Comparison of ENCODE assay signal across 8 cellular contexts in the genomic region with DNA sequence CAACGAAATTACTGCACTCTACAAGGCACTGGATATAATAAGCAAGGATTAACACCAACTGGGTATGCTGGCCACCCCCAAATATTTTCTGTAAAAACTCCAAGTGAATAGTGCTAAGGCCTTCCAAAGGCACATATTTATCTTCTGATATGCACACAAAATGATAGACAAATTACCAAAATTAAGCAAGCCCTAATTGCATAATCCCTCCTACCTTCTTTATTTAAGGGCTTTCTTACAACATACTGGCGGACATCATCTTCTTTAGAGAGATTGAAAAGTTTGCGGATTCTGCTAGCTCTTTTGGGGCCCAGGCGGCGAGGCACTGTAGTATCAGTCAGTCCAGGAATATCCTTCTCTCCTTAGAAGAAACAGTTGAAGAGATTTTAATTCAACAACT. TPM values are rescaled to one million over a fixed set of nuclear protein-coding genes. Genes with fewer than 3 reads are reported as not detected.
DNase-seq lines count a peak whose midpoint lies in the region; ATAC-seq and TF ChIP-seq lines count a peak whose summit lies in the region.

No MANE protein-coding gene starts in this region.

- TF ChIP-seq CTCF in NB4 (IDR thresholded peaks at IDR 0.05; ENCODE audit: low read depth, low read length): no peak
- TF ChIP-seq CTCF in osteoblast (IDR thresholded peaks at IDR 0.05; ENCODE audit: extremely low read depth, low read depth, low read length): no peak

- H3K9ac ChIP-seq in duodenal mucosa (ENCODE audit: low read depth in 1 of 2, low read length in 2 of 2): peak overlapping the region; percentile 82 to 87

- peaks cover 28% of the 10 kb centered on the region for H3K79me2 ChIP-seq in osteoblast (ENCODE audit: insufficient read depth, low read length)

- no peak overlapping the region for H3K27ac ChIP-seq in duodenal mucosa (ENCODE audit: low read depth, low read length)
- peak overlapping the region; percentile 90 for H3K27ac ChIP-seq in osteoblast (ENCODE audit: low read depth, low read length)

- peaks cover 44 to 54% of the 10 kb centered on the region in 2 donors for H3K36me3 ChIP-seq in duodenal mucosa (ENCODE audit: control insufficient read depth in 1 of 2, insufficient read depth in 2 of 2, low read length in 2 of 2)
- H3K36me3 ChIP-seq in osteoblast (ENCODE audit: insufficient read depth, low read length): peaks cover 53% of the 10 kb centered on the region

- H4K20me1 ChIP-seq in osteoblast (ENCODE audit: insufficient read depth, low read length): peaks cover 44% of the 10 kb centered on the region

- ATAC-seq in GM18498 (IDR thresholded peaks at IDR 0.05; ENCODE audit: unreplicated experiment): no peak

- DNase-seq in ELR (ENCODE audit: low read depth): peak; percentile 11
- DNase-seq in NB4 (ENCODE audit: low read depth): peak; percentile 56
- DNase-seq in osteoblast (ENCODE audit: insufficient read length, low spot score, missing footprints): no peak
- DNase-seq in activated gamma-delta T cell treated with Interleukin-2 at 50 U/mL for 16 hours: no peak
- DNase-seq in GM19238 (ENCODE audit: insufficient read length, low spot score): no peak
- no peak for DNase-seq in activated CD8-positive, alpha-beta memory T cell treated with anti-CD3 and anti-CD28 coated beads, Interleukin-2, amount 50 U/mL, for 48 hours

- peak overlapping the region; percentile 80 for H3K4me2 ChIP-seq in osteoblast (ENCODE audit: insufficient read depth, low read length)

- H3K4me3 ChIP-seq in NB4 (ENCODE audit: low read depth, low read length) (peak overlapping the region; percentile 87), duodenal mucosa (ENCODE audit: low read depth in 1 of 2, low read length in 2 of 2) (peak overlapping the region; percentile 87 to 93), osteoblast (ENCODE audit: insufficient read depth, low read length) (peak overlapping the region; percentile 93)

- H3K27me3 ChIP-seq in duodenal mucosa (ENCODE audit: control insufficient read depth in 1 of 2, insufficient read depth in 2 of 2, low read length in 2 of 2) (no peaks in the 10 kb centered on the region), osteoblast (ENCODE audit: insufficient read depth, low read length) (no peaks in the 10 kb centered on the region)

- H3K4me1 ChIP-seq in duodenal mucosa (ENCODE audit: control insufficient read depth in 1 of 2, insufficient read depth in 2 of 2, low read length in 2 of 2) (peaks cover 23 to 29% of the 10 kb centered on the region in 2 donors), osteoblast (ENCODE audit: insufficient read depth, low read length) (peaks cover 34% of the 10 kb centered on the region)

- no peak for TF ChIP-seq POLR2A in NB4 (IDR thresholded peaks at IDR 0.05; ENCODE audit: extremely low read depth, insufficient read length)

- H3K9me3 ChIP-seq in duodenal mucosa (ENCODE audit: control insufficient read depth in 1 of 2, low read length in 2 of 2) (no peaks in the 10 kb centered on the region), osteoblast (ENCODE audit: low read depth, low read length) (no peaks in the 10 kb centered on the region)

- no peak overlapping the region for H2AFZ ChIP-seq in osteoblast (ENCODE audit: low read length)

RNA-seq across cellular contexts. Expression of a gene that starts 1.9 kb away (rescaled TPM):
- total RNA-seq in osteoblast: 931 and 1,030 TPM in 2 replicates

RNA-seq across cellular contexts. Expression of a gene that starts 30.7 kb away (rescaled TPM):
- 1.5 and 2.2 TPM in 2 replicates for total RNA-seq in osteoblast

Comparison
In these comparisons a context has a peak if more than half of its experiments do, and no peak if none do; other contexts are left out.
1. DNase-seq: peak in ELR (single experiment) and NB4 (single experiment); none in osteoblast (single experiment), activated gamma-delta T cell treated with Interleukin-2 at 50 U/mL for 16 hours (single experiment), GM19238 (single experiment) and activated CD8-positive, alpha-beta memory T cell treated with anti-CD3 and anti-CD28 coated beads, Interleukin-2, amount 50 U/mL, for 48 hours (single experiment).
2. Peak in every context shown above with its lines, with median percentiles within 50 percentile points of each other: H3K4me3 ChIP-seq.